ENCODE assay signal across 8 cellular contexts in the genomic region with DNA sequence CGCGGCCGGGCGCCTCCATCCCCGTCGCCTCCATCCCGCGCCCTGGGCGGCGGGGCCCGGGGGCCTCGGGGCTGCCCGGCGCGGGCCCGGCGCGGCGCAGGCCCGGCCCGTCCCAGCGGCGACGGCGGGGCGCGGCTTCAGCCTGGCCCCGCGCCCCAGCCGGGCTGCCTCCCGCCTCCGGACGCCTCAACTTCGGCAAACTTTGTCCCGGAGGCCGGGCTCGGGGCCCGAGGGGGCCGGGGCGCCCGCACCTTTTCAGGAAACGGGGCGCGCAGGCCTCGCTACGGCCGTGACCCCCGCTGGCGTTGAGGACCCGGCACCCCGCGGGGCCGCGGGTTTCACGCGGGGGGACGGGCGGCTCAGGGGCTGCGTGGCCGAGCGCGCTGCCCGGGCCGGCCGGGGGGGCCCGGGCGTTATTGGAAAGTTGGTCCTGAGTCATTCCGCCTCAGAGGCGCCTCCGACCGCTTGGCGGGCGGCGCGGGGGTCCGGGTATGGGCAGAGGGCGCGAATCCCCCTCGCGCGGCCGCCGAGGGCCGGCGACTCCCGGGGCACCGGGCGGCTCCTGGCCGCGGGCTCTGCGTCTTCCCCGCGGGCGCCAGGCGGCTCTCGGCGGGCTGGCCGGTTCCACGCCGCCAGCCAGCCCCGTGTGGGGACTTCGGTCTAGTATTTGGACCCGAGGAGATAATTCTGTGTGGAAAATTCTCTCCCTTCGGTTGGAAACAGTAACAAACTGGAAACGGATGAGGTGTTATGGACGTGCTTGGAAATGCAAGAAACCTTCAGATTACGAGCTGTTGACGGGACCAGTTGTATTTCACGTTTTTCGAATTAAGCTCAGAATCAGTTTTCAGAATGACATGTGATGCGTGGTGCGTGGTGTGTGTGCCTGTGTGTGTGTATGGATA. TPM values are rescaled to one million over a fixed set of nuclear protein-coding genes. Genes with fewer than 3 reads are reported as not detected.
DNase-seq lines count a peak whose midpoint lies in the region; ATAC-seq, FAIRE-seq and TF ChIP-seq lines count a peak whose summit lies in the region.

No MANE protein-coding gene starts in this region.

- H3K36me3 Mint-ChIP-seq in Caco-2 (ENCODE audit: insufficient read depth, unreplicated experiment) = peaks cover 23% of the 10 kb centered on the region
- H3K36me3 Mint-ChIP-seq in activated naive CD8-positive, alpha-beta T cell = peaks cover 16% of the 10 kb centered on the region

- no peaks in the 10 kb centered on the region for H3K9me3 Mint-ChIP-seq in Caco-2 (ENCODE audit: unreplicated experiment)
- H3K9me3 Mint-ChIP-seq in activated naive CD8-positive, alpha-beta T cell (ENCODE audit: low read depth) = no peaks in the 10 kb centered on the region

- peak overlapping the region; percentile 82 for H3K4me2 ChIP-seq in Loucy (ENCODE audit: low read depth, low read length, poor library complexity, severe bottlenecking)

- peak overlapping the region; percentile 71 for H3K9ac ChIP-seq in Loucy (ENCODE audit: low read depth, low read length, poor library complexity, severe bottlenecking)

- no TSS peak for BruUV-seq in Caco-2 (replicated peaks; lab: Mats Ljungman, UMichigan)

- H3K4me3 ChIP-seq in Caco-2 (ENCODE audit: low read depth, low read length) (peak overlapping the region; percentile 54), Loucy (ENCODE audit: low read length, poor library complexity, severe bottlenecking) (peak overlapping the region; percentile 91), cardiac muscle cell (peak overlapping the region; percentile 99)

- peaks cover 14% of the 10 kb centered on the region for H3K4me1 ChIP-seq in Caco-2
- peaks cover 33% of the 10 kb centered on the region for H3K4me1 ChIP-seq in Loucy (ENCODE audit: insufficient read depth, low read length, poor library complexity, severe bottlenecking)
- peaks cover 9% of the 10 kb centered on the region for H3K4me1 ChIP-seq in cardiac muscle cell (ENCODE audit: low read depth)

- intact Hi-C loops in Caco-2 (cut with micrococcal nuclease; ENCODE audit: unreplicated experiment) = loop anchor here (5.0 to 10.0 kb wide), 2 partner anchors 97 to 186 kb away; a partner anchor contains a TSS

- peak overlapping the region; percentile 73 for H3K4me3 Mint-ChIP-seq in Caco-2 (ENCODE audit: unreplicated experiment)
- peak overlapping the region; percentile 93 for H3K4me3 Mint-ChIP-seq in activated naive CD8-positive, alpha-beta T cell

- ATAC-seq in GM21528 (IDR thresholded peaks at IDR 0.05; ENCODE audit: low FRiP score, unreplicated experiment) = peak; percentile 7

- no peaks in the 10 kb centered on the region for H3K27me3 ChIP-seq in Caco-2 (replicated peaks; ENCODE audit: control insufficient read depth, insufficient read depth, low read length)
- no peaks in the 10 kb centered on the region for H3K27me3 ChIP-seq in Loucy (ENCODE audit: insufficient read depth, low read length, poor library complexity, severe bottlenecking)
- no peaks in the 10 kb centered on the region for H3K27me3 ChIP-seq in cardiac muscle cell

- H4K20me1 ChIP-seq in Loucy (ENCODE audit: insufficient read depth, low read length, poor library complexity, severe bottlenecking) = peaks cover 11% of the 10 kb centered on the region

- H3F3A ChIP-seq in Loucy (ENCODE audit: low read depth) = no peaks in the 10 kb centered on the region

- H3K9me3 ChIP-seq in Caco-2 = no peaks in the 10 kb centered on the region
- no peaks in the 10 kb centered on the region for H3K9me3 ChIP-seq in Loucy (ENCODE audit: insufficient read depth, low read depth, low read length)
- no peaks in the 10 kb centered on the region for H3K9me3 ChIP-seq in cardiac muscle cell (ENCODE audit: low read depth)

- peak overlapping the region; percentile 33 for H3K27ac Mint-ChIP-seq in Caco-2 (ENCODE audit: unreplicated experiment)
- peak overlapping the region; percentile 91 for H3K27ac Mint-ChIP-seq in activated naive CD8-positive, alpha-beta T cell

- no peaks in the 10 kb centered on the region for H3K27me3 Mint-ChIP-seq in Caco-2 (ENCODE audit: insufficient read depth, unreplicated experiment)
- H3K27me3 Mint-ChIP-seq in activated naive CD8-positive, alpha-beta T cell = no peaks in the 10 kb centered on the region

- CTCF ChIA-PET in Caco-2 (lab: Charles Lee) = no interaction called here

- TF ChIP-seq CTCF in Caco-2 (IDR thresholded peaks at IDR 0.05; ENCODE audit: insufficient read depth in 1 of 2, low read depth in 1 of 2, low read length in 1 of 2, severe bottlenecking in 1 of 2, unreplicated experiment in 1 of 2) = no peak
- no peak for TF ChIP-seq CTCF in Loucy (conservative IDR thresholded peaks at IDR 0.05; ENCODE audit: low read length)
- no peak for TF ChIP-seq CTCF in cardiac muscle cell (IDR thresholded peaks at IDR 0.05; ENCODE audit: low read depth, low read length)
- TF ChIP-seq CTCF in GM13977 (IDR thresholded peaks at IDR 0.05; ENCODE audit: extremely low read depth, insufficient read depth, missing control alignments) = no peak

- DNase-seq in Caco-2 (peak in 1 of 2 experiments; percentile 22), cardiac muscle cell (ENCODE audit: low read depth in 1 of 2, low spot score in 1 of 2) (peak; percentile 36 to 38), pons (ENCODE audit: low spot score) (peak; percentile 28), GM19239 (ENCODE audit: insufficient read length, low spot score) (no peak), GM13977 (ENCODE audit: low spot score) (no peak)

- POLR2A ChIA-PET in Caco-2 (lab: Charles Lee) = no interaction called here

- H3K27ac ChIP-seq in cardiac muscle cell = no peak overlapping the region

- in situ Hi-C loops in GM13977 (cut with MboI; ENCODE audit: low pct_unique_long_range_greater_than_20kb, low sequenced_read_pairs, unreplicated experiment) = loop anchor here (10.0 kb wide), 1 partner anchor 137 kb away; no protein-coding TSS in a partner anchor

- H3K36me3 ChIP-seq in Caco-2 (ENCODE audit: control insufficient read depth, insufficient read depth, low read length) = no peaks in the 10 kb centered on the region
- H3K36me3 ChIP-seq in Loucy (ENCODE audit: insufficient read depth, low read length) = no peaks in the 10 kb centered on the region
- no peaks in the 10 kb centered on the region for H3K36me3 ChIP-seq in cardiac muscle cell

- H3K9me2 ChIP-seq in Loucy (replicated peaks; ENCODE audit: low read depth, low read length) = no peaks in the 10 kb centered on the region

- H3K79me2 ChIP-seq in Loucy (ENCODE audit: insufficient read depth, low read length) = peaks cover 52% of the 10 kb centered on the region

- peaks cover 14% of the 10 kb centered on the region for H3K4me1 Mint-ChIP-seq in Caco-2 (ENCODE audit: low read depth, unreplicated experiment)
- peaks cover 58% of the 10 kb centered on the region for H3K4me1 Mint-ChIP-seq in activated naive CD8-positive, alpha-beta T cell (ENCODE audit: low read depth)

- H2AFZ ChIP-seq in Loucy (ENCODE audit: low read length) = peak overlapping the region; percentile 35

- no peak for FAIRE-seq in GM19239 (lab: Jason Lieb, UNC)

RNA-seq across cellular contexts. Expression of a gene that starts 0.7 kb away (rescaled TPM):
- total RNA-seq in Caco-2 (2022) (16.6 and 18.3 TPM in 2 replicates), cardiac muscle cell (13.4 and 19.7 TPM in 2 replicates)
- 6.3 and 7.6 TPM in 2 replicates for polyA plus RNA-seq in cardiac muscle cell

Comparison
In these comparisons a context has a peak if more than half of its experiments do, and no peak if none do; other contexts are left out.
1. DNase-seq: peak in cardiac muscle cell (2 of 2) and pons (single experiment); none in GM19239 (single experiment) and GM13977 (single experiment).
2. Peak in every context shown above with its lines, with median percentiles within 50 percentile points of each other: H3K4me3 ChIP-seq.